Comparison of ENCODE assay signal across 8 cellular contexts in genomic region chr6:98946877-98947410, GRCh38. TPM values are rescaled to one million over a fixed set of nuclear protein-coding genes. Genes with fewer than 3 reads are reported as not detected.
DNase-seq lines count a peak whose midpoint lies in the region; ATAC-seq, FAIRE-seq and TF ChIP-seq lines count a peak whose summit lies in the region.

No MANE protein-coding gene starts in this region.

- FAIRE-seq in GM12878 (lab: Jason Lieb, UNC) (peak; percentile 85), kidney (lab: Jason Lieb, UNC) (no peak)

- H2AFZ ChIP-seq in GM12878 (ENCODE audit: control insufficient read depth, low read depth, low read length) = peak overlapping the region; percentile 84

- H3K36me3 ChIP-seq in HUES6 (ENCODE audit: control insufficient read depth, insufficient read depth, low read length) (no peaks in the 10 kb centered on the region), GM12878 (ENCODE audit: control insufficient read depth in 2 of 2, insufficient read depth in 2 of 2, low read length in 1 of 2) (no peaks in the 10 kb centered on the region), kidney (ENCODE audit: control insufficient read depth in 1 of 2, insufficient read depth in 2 of 2, low read length in 2 of 2) (no peaks in the 10 kb centered on the region)

- peaks cover 6% of the 10 kb centered on the region; the same call in 1 of the 2 replicates for H3K9me3 ChIP-seq in HUES6 (ENCODE audit: control insufficient read depth, insufficient read depth, low read depth, low read length)
- peaks cover 2% of the 10 kb centered on the region; the same call in 1 of the 3 replicates for H3K9me3 ChIP-seq in GM12878 (replicated peaks; ENCODE audit: control insufficient read depth, insufficient read depth, low read length)
- no peaks in the 10 kb centered on the region for H3K9me3 ChIP-seq in kidney (ENCODE audit: control insufficient read depth in 1 of 2, low read length in 2 of 2)

- RAD21 ChIA-PET in GM12878 (lab: Charles Lee; ENCODE audit: unreplicated experiment) = no interaction called here

- H3K27ac ChIP-seq in HUES6 (ENCODE audit: low read depth, low read length) (peak overlapping the region; percentile 31; the same call in 1 of the 2 replicates), GM12878 (ENCODE audit: control insufficient read depth, insufficient read depth) (peak overlapping the region; percentile 82), kidney (ENCODE audit: low read depth in 2 of 2, low read length in 2 of 2) (peak overlapping the region; percentile 58 to 59)

- in situ Hi-C loops in GM12878 (cut with MboI) = no loop called here
- in situ Hi-C loops in GM13976 (cut with MboI; ENCODE audit: low sequenced_read_pairs, unreplicated experiment) = no loop called here

- no peaks in the 10 kb centered on the region for H3K27me3 ChIP-seq in HUES6 (ENCODE audit: control insufficient read depth, insufficient read depth, low read length)
- H3K27me3 ChIP-seq in GM12878 (replicated peaks in 1 of 2; ENCODE audit: control insufficient read depth in 2 of 2, insufficient read depth in 2 of 2, low read length in 1 of 2) = no peaks in the 10 kb centered on the region

- peaks cover 29% of the 10 kb centered on the region for H3K79me2 ChIP-seq in GM12878 (ENCODE audit: control insufficient read depth, insufficient read depth, low read length)

- CTCF ChIA-PET in GM12878 (lab: Yijun Ruan, JAX) = no interaction called here

- H4K20me1 ChIP-seq in GM12878 (ENCODE audit: control insufficient read depth, insufficient read depth) = no peaks in the 10 kb centered on the region

- no TSS peak for BruUV-seq in GM12878 (replicated peaks; lab: Mats Ljungman, UMichigan)

- POLR2A ChIA-PET in GM12878 (lab: Charles Lee) = no interaction called here

- peak overlapping the region; percentile 87 for H3K4me3 ChIP-seq in HUES6 (ENCODE audit: low read depth, low read length)
- peak overlapping the region; percentile 90 for H3K4me3 ChIP-seq in GM12878
- peak overlapping the region; percentile 78 to 83 for H3K4me3 ChIP-seq in kidney (ENCODE audit: low read length in 2 of 2)

- no peak for TF ChIP-seq EP300 in GM12878 (IDR thresholded peaks at IDR 0.05; ENCODE audit: borderline replicate concordance in 1 of 2, control insufficient read depth in 1 of 2, low read depth in 2 of 2, low read length in 2 of 2)

- H3K4me2 ChIP-seq in GM12878 (ENCODE audit: control insufficient read depth, insufficient read depth) = peak overlapping the region; percentile 64

- H3K9ac ChIP-seq in HUES6 (ENCODE audit: low read length) (peak overlapping the region; percentile 79), GM12878 (ENCODE audit: control insufficient read depth, insufficient read depth, low read length) (peak overlapping the region; percentile 78), kidney (ENCODE audit: low read length in 2 of 2) (peak overlapping the region; percentile 30 to 95)

- no peak for TF ChIP-seq CTCF in GM12878 (IDR thresholded peaks at IDR 0.05 in 2 of 3, conservative IDR thresholded peaks at IDR 0.05 in 1 of 3; ENCODE audit: control insufficient read depth in 2 of 3, extremely low read depth in 1 of 3, insufficient read depth in 1 of 3, low read depth in 3 of 3, low read length in 3 of 3)
- TF ChIP-seq CTCF in kidney (IDR thresholded peaks at IDR 0.05; ENCODE audit: borderline replicate concordance, extremely low read depth, insufficient read depth) = no peak
- no peak for TF ChIP-seq CTCF in GM13976 (IDR thresholded peaks at IDR 0.05; ENCODE audit: borderline replicate concordance, control extremely low read depth, extremely low read depth, insufficient read depth, missing control alignments)

- ATAC-seq in GM21529 (IDR thresholded peaks at IDR 0.05; ENCODE audit: unreplicated experiment) (peak; percentile 29), GM12878 (peak; percentile 49)

- DNase-seq in DMS53 (lab: John Stamatoyannopoulos, UW) = peak; percentile 72
- peak; percentile 11 for DNase-seq in T follicular helper cell (ENCODE audit: low read depth)
- DNase-seq in GM12878 (ENCODE audit: low read depth, low spot score) = no peak
- DNase-seq in kidney = peak; percentile 74
- peak; percentile 9 to 12 for DNase-seq in stimulated activated CD4-positive, alpha-beta T cell treated with anti-CD3 and anti-CD28 coated beads, Interleukin-15, amount 100 ng/mL, for 48 hours (ENCODE audit: low read depth in 2 of 2)
- DNase-seq in GM13976 (ENCODE audit: low spot score) = no peak

- TF ChIP-seq POLR2A in GM12878 (IDR thresholded peaks at IDR 0.05; ENCODE audit: low read depth, low read length) = no peak

- TF ChIP-seq RAD21 in GM12878 (IDR thresholded peaks at IDR 0.05; ENCODE audit: insufficient read depth, low read depth, low read length) = no peak

- intact Hi-C loops in GM12878 (cut with micrococcal nuclease; ENCODE audit: unreplicated experiment) (no loop called here), kidney (cut with DNase I) (no loop called here)

- WGBS in GM12878 (ENCODE audit: insufficient coverage, insufficient replicate concordance, low lambda C conversion rate, missing lambda C conversion rate) = 1% methylated on average over 9 of the region's 9 CpGs

- peaks cover 11% of the 10 kb centered on the region; the same call in 1 of the 2 replicates for H3K4me1 ChIP-seq in HUES6 (ENCODE audit: control insufficient read depth, insufficient read depth, low read length)
- H3K4me1 ChIP-seq in GM12878 (ENCODE audit: control insufficient read depth, insufficient read depth, low read length) = no peaks in the 10 kb centered on the region
- H3K4me1 ChIP-seq in kidney (ENCODE audit: control insufficient read depth in 1 of 2, insufficient read depth in 1 of 2, low read depth in 1 of 2, low read length in 2 of 2) = peaks cover 6 to 10% of the 10 kb centered on the region in 2 donors

- SMC1A ChIA-PET in GM12878 (lab: Charles Lee; ENCODE audit: uncharacterized antibody, unreplicated experiment) = interaction anchor here (1.2 kb wide), 1 partner anchor 619 kb away, joined by 3 read pairs; no protein-coding TSS in a partner anchor

TF ChIP-seq in GM12878, 131 proteins besides CTCF, POLR2A, EP300 and RAD21:
- TF ChIP-seq RUNX3 (IDR thresholded peaks at IDR 0.05; ENCODE audit: low read length) = peak; percentile 57
- TF ChIP-seq CEBPB (IDR thresholded peaks at IDR 0.05; ENCODE audit: borderline replicate concordance in 1 of 2, low read depth in 2 of 2, low read length in 2 of 2) = no peak
- 0 out of 2 replicates have a peak, but pooled peaks have one; percentile 32 for TF ChIP-seq CBFB (IDR thresholded peaks at IDR 0.05; ENCODE audit: low read depth)
TF ChIP-seq in GM12878: peak in this region for 2.

RNA-seq across cellular contexts. Expression of gene FBXL4, which starts 0.8 kb away (rescaled TPM):
- total RNA-seq in GM12878 (2013; cell fraction: nucleolus; rRNA removed) = 42.3 and 43.3 TPM in 2 replicates
- total RNA-seq in GM12878 (2014; rRNA removed) = 6.7 and 8.7 TPM in 2 replicates
- 7.8 and 8.0 TPM in 2 replicates for total RNA-seq in GM12878 (2014; rRNA removed; fragmentation: Illumina TruSeq; extraction: Trizol)
- total RNA-seq in GM12878 (2021) = 8.2 TPM in 2 replicates
- 2.6 TPM for polyA plus RNA-seq in GM12878 (2011; ENCODE audit: low read depth)
- polyA plus RNA-seq in GM12878 (2011; rRNA removed) = 16.9 and 22.3 TPM in 2 replicates
- 8.1 and 10.2 TPM in 2 replicates for polyA plus RNA-seq in GM12878 (2011; cell fraction: cytosol; rRNA removed)
- 10.5 and 14.3 TPM in 2 replicates for polyA plus RNA-seq in GM12878 (2011; cell fraction: nucleus; rRNA removed)
- polyA plus RNA-seq in GM12878 (2012) = 2.9 and 4.2 TPM in 2 replicates
- 6.3 and 7.6 TPM in 2 replicates for polyA plus RNA-seq in GM12878 (2014; fragmentation: Illumina TruSeq; extraction: Trizol)
- 1 to 10 TPM; 2.9 to 3.0 TPM for polyA plus RNA-seq in GM12878 (2014; fragmentation: Nextera tagmentation; extraction: Ambion mirVana)
- 4.7 and 5.8 TPM in 2 replicates for polyA plus RNA-seq in GM12878 (2014; rRNA removed)
- 1 to 10 TPM; 7.6 to 7.8 TPM for polyA plus RNA-seq in GM12878 (2016; fragmentation: Nextera tagmentation; extraction: Ambion mirVana)
- 25.3 and 32.6 TPM in 2 replicates for polyA minus RNA-seq in GM12878 (2011; rRNA and poly(A)+ RNA removed)
- polyA minus RNA-seq in GM12878 (2011; cell fraction: cytosol; rRNA and poly(A)+ RNA removed) = 6.0 and 6.3 TPM in 2 replicates
- polyA minus RNA-seq in GM12878 (2011; cell fraction: nucleus; rRNA and poly(A)+ RNA removed) = 11.2 and 17.6 TPM in 2 replicates
- total RNA-seq in kidney = 25.8 TPM
- 7.6 TPM for polyA plus RNA-seq in kidney (ENCODE audit: insufficient read depth, low read depth, low replicate concordance)

Comparison
In these comparisons a context has a peak if more than half of its experiments do, and no peak if none do; other contexts are left out.
1. DNase-seq: peak in DMS53 (single experiment), T follicular helper cell (single experiment), kidney (single experiment) and stimulated activated CD4-positive, alpha-beta T cell treated with anti-CD3 and anti-CD28 coated beads, Interleukin-15, amount 100 ng/mL, for 48 hours (2 of 2); none in GM12878 (single experiment) and GM13976 (single experiment).
2. H3K27ac ChIP-seq: peak in every context shown above with its lines; median percentile 82 in GM12878; 58 in kidney; 31 in HUES6.
3. Peak in every context shown above with its lines, with median percentiles within 50 percentile points of each other: H3K4me3 ChIP-seq and H3K9ac ChIP-seq.